ENCODE assay signal across 8 cellular contexts in the genomic region with DNA sequence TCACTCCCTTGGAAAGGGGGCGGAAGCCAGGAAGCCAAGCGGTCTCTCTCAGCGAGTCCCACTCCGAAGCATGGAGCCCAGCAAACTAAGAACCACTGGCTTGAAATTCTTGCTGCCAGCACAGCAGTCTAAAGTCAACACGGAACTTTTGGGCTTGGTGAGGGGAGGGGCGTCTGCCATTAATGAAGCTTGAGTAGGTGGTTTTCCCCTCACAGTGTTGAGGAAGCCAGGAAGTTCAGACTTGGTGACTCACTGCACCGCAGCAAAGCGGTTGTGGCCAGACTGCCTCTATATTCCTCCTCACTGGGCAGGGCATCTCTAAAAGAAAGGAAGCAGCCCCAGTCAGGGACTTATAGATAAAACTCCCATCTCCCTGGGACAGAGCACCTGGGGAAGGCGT.
DNase-seq lines count a peak whose midpoint lies in the region; ATAC-seq lines count a peak whose summit lies in the region.

No MANE protein-coding gene starts in this region.

- no peak overlapping the region for H2BK120ac ChIP-seq in trophoblast cell (ENCODE audit: insufficient read depth, low read length, poor library complexity)

- H3K9ac ChIP-seq in trophoblast cell (ENCODE audit: low read length) = no peak overlapping the region

- H3K4me3 Mint-ChIP-seq in activated CD8-positive, alpha-beta memory T cell treated with anti-CD3 and anti-CD28 coated beads, Interleukin-2, amount 10 ng/mL, durations not matched to agents 7 days and 5 days = no peak overlapping the region
- no peak overlapping the region for H3K4me3 Mint-ChIP-seq in stimulated activated naive CD8-positive, alpha-beta T cell treated with anti-CD3 and anti-CD28 coated beads, Interleukin-15, Interleukin-2, amounts not matched to agents 100 ng/mL and 50 ng/mL, for 24 hours

- peaks cover 49% of the 10 kb centered on the region for H3K36me3 Mint-ChIP-seq in activated CD8-positive, alpha-beta memory T cell treated with anti-CD3 and anti-CD28 coated beads, Interleukin-2, amount 10 ng/mL, durations not matched to agents 7 days and 5 days
- peaks cover 35% of the 10 kb centered on the region for H3K36me3 Mint-ChIP-seq in stimulated activated naive CD8-positive, alpha-beta T cell treated with anti-CD3 and anti-CD28 coated beads, Interleukin-15, Interleukin-2, amounts not matched to agents 100 ng/mL and 50 ng/mL, for 24 hours (ENCODE audit: low read depth)

- H2BK5ac ChIP-seq in trophoblast cell (ENCODE audit: low read depth, low read length, poor library complexity) = no peak overlapping the region

- H3K27ac Mint-ChIP-seq in activated CD8-positive, alpha-beta memory T cell treated with anti-CD3 and anti-CD28 coated beads, Interleukin-2, amount 10 ng/mL, durations not matched to agents 7 days and 5 days = peak overlapping the region; percentile 81
- peak overlapping the region; percentile 85 for H3K27ac Mint-ChIP-seq in stimulated activated naive CD8-positive, alpha-beta T cell treated with anti-CD3 and anti-CD28 coated beads, Interleukin-15, Interleukin-2, amounts not matched to agents 100 ng/mL and 50 ng/mL, for 24 hours

- H4K12ac ChIP-seq in trophoblast cell (ENCODE audit: low read depth, low read length) = no peak overlapping the region

- no peaks in the 10 kb centered on the region for H3K79me2 ChIP-seq in trophoblast cell (ENCODE audit: control insufficient read depth, insufficient read depth, low read length, poor library complexity)

- no peak overlapping the region for H3K14ac ChIP-seq in trophoblast cell (ENCODE audit: low read length)

- no peak overlapping the region for H2AFZ ChIP-seq in trophoblast cell (ENCODE audit: insufficient read depth, low read length, poor library complexity)

- CTCF ChIA-PET in activated CD8-positive, alpha-beta memory T cell treated with anti-CD3 and anti-CD28 coated beads, Interleukin-2, amount 10 ng/mL, durations not matched to agents 7 days and 5 days (lab: Charles Lee) = interaction anchor here (1.0 kb wide), 1 partner anchor 75 kb away, joined by 3 read pairs; no protein-coding TSS in a partner anchor

- H3K4ac ChIP-seq in trophoblast cell (ENCODE audit: low read depth, low read length) = no peak overlapping the region

- H3K4me3 ChIP-seq in trophoblast cell (ENCODE audit: low read depth, low read length) = no peak overlapping the region

- peak; percentile 95 for ATAC-seq in activated CD8-positive, alpha-beta memory T cell treated with anti-CD3 and anti-CD28 coated beads, Interleukin-2, amount 10 ng/mL, durations not matched to agents 7 days and 5 days
- ATAC-seq in GM21515 (IDR thresholded peaks at IDR 0.05; ENCODE audit: unreplicated experiment) (no peak), Right ventricle myocardium inferior (no peak)

- no peaks in the 10 kb centered on the region for H3K27me3 Mint-ChIP-seq in activated CD8-positive, alpha-beta memory T cell treated with anti-CD3 and anti-CD28 coated beads, Interleukin-2, amount 10 ng/mL, durations not matched to agents 7 days and 5 days
- no peaks in the 10 kb centered on the region for H3K27me3 Mint-ChIP-seq in stimulated activated naive CD8-positive, alpha-beta T cell treated with anti-CD3 and anti-CD28 coated beads, Interleukin-15, Interleukin-2, amounts not matched to agents 100 ng/mL and 50 ng/mL, for 24 hours

- peak; percentile 3 for DNase-seq in NK-92 treated with Interleukin-12 subunit alpha and Interleukin-12 subunit beta, amount 100 ng/mL, for 24 hours (lab: John Stamatoyannopoulos, UW)
- DNase-seq in NK-92 (lab: John Stamatoyannopoulos, UW; ENCODE audit: unreplicated experiment) (no peak), glomerular visceral epithelial cell (ENCODE audit: extremely low spot score) (peak; percentile 90), Right ventricle myocardium inferior (ENCODE audit: missing footprints) (no peak), trophoblast cell (no peak)
- peak; percentile 79 for DNase-seq in activated CD8-positive, alpha-beta memory T cell treated with anti-CD3 and anti-CD28 coated beads, Interleukin-2, amount 10 ng/mL, durations not matched to agents 7 days and 5 days

- no peak overlapping the region for H3K18ac ChIP-seq in trophoblast cell (ENCODE audit: low read length)

- H3K4me2 ChIP-seq in trophoblast cell (ENCODE audit: low read length) = no peak overlapping the region

- H3K4me1 Mint-ChIP-seq in activated CD8-positive, alpha-beta memory T cell treated with anti-CD3 and anti-CD28 coated beads, Interleukin-2, amount 10 ng/mL, durations not matched to agents 7 days and 5 days = peaks cover 24% of the 10 kb centered on the region
- peaks cover 32% of the 10 kb centered on the region for H3K4me1 Mint-ChIP-seq in stimulated activated naive CD8-positive, alpha-beta T cell treated with anti-CD3 and anti-CD28 coated beads, Interleukin-15, Interleukin-2, amounts not matched to agents 100 ng/mL and 50 ng/mL, for 24 hours (ENCODE audit: low read depth)

- H3K9me3 Mint-ChIP-seq in activated CD8-positive, alpha-beta memory T cell treated with anti-CD3 and anti-CD28 coated beads, Interleukin-2, amount 10 ng/mL, durations not matched to agents 7 days and 5 days (ENCODE audit: low read depth) = peaks cover 22% of the 10 kb centered on the region
- H3K9me3 Mint-ChIP-seq in stimulated activated naive CD8-positive, alpha-beta T cell treated with anti-CD3 and anti-CD28 coated beads, Interleukin-15, Interleukin-2, amounts not matched to agents 100 ng/mL and 50 ng/mL, for 24 hours = peaks cover 39% of the 10 kb centered on the region

- H3K36me3 ChIP-seq in trophoblast cell (ENCODE audit: control insufficient read depth in 1 of 2, insufficient read depth in 2 of 2, low read length in 2 of 2) = no peaks in the 10 kb centered on the region

- no peaks in the 10 kb centered on the region for H3K4me1 ChIP-seq in trophoblast cell (ENCODE audit: control insufficient read depth in 1 of 2, insufficient read depth in 2 of 2, low read length in 2 of 2)

- no peaks in the 10 kb centered on the region for H3K79me1 ChIP-seq in trophoblast cell (ENCODE audit: low read length)

- no peak overlapping the region for H3K23ac ChIP-seq in trophoblast cell (ENCODE audit: low read length)

- H3K27ac ChIP-seq in trophoblast cell (ENCODE audit: low read depth, low read length) = no peak overlapping the region

- H2BK12ac ChIP-seq in trophoblast cell (ENCODE audit: low read length) = no peak overlapping the region

- intact Hi-C loops in Right ventricle myocardium inferior (cut with DNase I) = no loop called here

- no peaks in the 10 kb centered on the region for H3K27me3 ChIP-seq in trophoblast cell (ENCODE audit: insufficient read depth, low read length)

- no CpG with 5 or more reads among the region's 9 CpGs for WGBS in trophoblast cell (ENCODE audit: extremely low coverage, insufficient coverage, insufficient read length)

- no peaks in the 10 kb centered on the region for H3K9me3 ChIP-seq in trophoblast cell (ENCODE audit: insufficient read depth, low read depth, low read length)

- H2AK5ac ChIP-seq in trophoblast cell (ENCODE audit: low read length) = no peak overlapping the region

- no peak overlapping the region for H4K91ac ChIP-seq in trophoblast cell (ENCODE audit: low read depth, low read length)

- no peak overlapping the region for H4K8ac ChIP-seq in trophoblast cell (ENCODE audit: low read depth, low read length)

Comparison
In these comparisons a context has a peak if more than half of its experiments do, and no peak if none do; other contexts are left out.
1. DNase-seq: peak in NK-92 treated with Interleukin-12 subunit alpha and Interleukin-12 subunit beta, amount 100 ng/mL, for 24 hours (single experiment), activated CD8-positive, alpha-beta memory T cell treated with anti-CD3 and anti-CD28 coated beads, Interleukin-2, amount 10 ng/mL, durations not matched to agents 7 days and 5 days (single experiment) and glomerular visceral epithelial cell (single experiment); none in NK-92 (single experiment), Right ventricle myocardium inferior (single experiment) and trophoblast cell (0 of 2).